Comparison of ENCODE assay signal across 14 cellular contexts in genomic region chr2:55421326-55421725, GRCh38. TPM values are rescaled to one million over a fixed set of nuclear protein-coding genes. Genes with fewer than 3 reads are reported as not detected.
DNase-seq lines count a peak whose midpoint lies in the region; ATAC-seq and TF ChIP-seq lines count a peak whose summit lies in the region.
"Had no signal": no experiment of that assay in that cellular context is flagged by ENCODE, and none has a peak within 500 bp of the region (broad histone marks: within the 10 kb centered on the region; RNA-seq: fewer than 3 reads in every experiment).

No MANE protein-coding gene starts in this region.

- H3K27me3 ChIP-seq in PC-9 (ENCODE audit: insufficient read depth, low read depth) = no peaks in the 10 kb centered on the region
- H3K27me3 ChIP-seq: body of pancreas, gastrocnemius medialis had no signal

- H3F3A ChIP-seq in PC-9 (ENCODE audit: insufficient read depth, low read depth) = peaks cover 27% of the 10 kb centered on the region

- H3K9me3 ChIP-seq in PC-9 (ENCODE audit: insufficient read depth, low read depth) = no peaks in the 10 kb centered on the region
- H3K9me3 ChIP-seq: body of pancreas, gastrocnemius medialis had no signal

- no peak overlapping the region for H2AFZ ChIP-seq in PC-9

- H3K36me3 ChIP-seq in PC-9 (ENCODE audit: low read depth) = no peaks in the 10 kb centered on the region
- H3K36me3 ChIP-seq: gastrocnemius medialis had no signal

- no peak overlapping the region for H3K27ac Mint-ChIP-seq in activated naive CD4-positive, alpha-beta T cell treated with anti-CD3 and anti-CD28 coated beads, Interleukin-2, amount 10 ng/mL, durations not matched to agents 7 days and 5 days
- peak overlapping the region; percentile 10 to 59 for H3K27ac Mint-ChIP-seq in effector memory CD8-positive, alpha-beta T cell
- H3K27ac Mint-ChIP-seq in stimulated activated memory B cell treated with anti-CD40 and anti-IgM and Interleukin-4, amounts not matched to agents 10 μg/mL and 1 μg/mL and 100 μg/mL, for 72 hours = peak overlapping the region; percentile 57
- H3K27ac Mint-ChIP-seq: endodermal cell had no signal

- ATAC-seq in effector memory CD8-positive, alpha-beta T cell (replicated peaks) = no peak
- no peak for ATAC-seq in stimulated activated memory B cell treated with anti-CD40 and anti-IgM and Interleukin-4, amounts not matched to agents 10 μg/mL and 1 μg/mL and 100 μg/mL, for 72 hours
- ATAC-seq in Right ventricle myocardium superior (ENCODE audit: poor library complexity) = no peak
- ATAC-seq in HG03442 (IDR thresholded peaks at IDR 0.05; ENCODE audit: unreplicated experiment) = no peak
- ATAC-seq: body of pancreas, gastrocnemius medialis had no signal

- H3K4me3 ChIP-seq in PC-9 = no peak overlapping the region

- H3K4me3 Mint-ChIP-seq in activated naive CD4-positive, alpha-beta T cell treated with anti-CD3 and anti-CD28 coated beads, Interleukin-2, amount 10 ng/mL, durations not matched to agents 7 days and 5 days = peak overlapping the region; percentile 90
- H3K4me3 Mint-ChIP-seq in effector memory CD8-positive, alpha-beta T cell = peak overlapping the region; percentile 56 to 92
- peak overlapping the region; percentile 52 for H3K4me3 Mint-ChIP-seq in stimulated activated memory B cell treated with anti-CD40 and anti-IgM and Interleukin-4, amounts not matched to agents 10 μg/mL and 1 μg/mL and 100 μg/mL, for 72 hours
- H3K4me3 Mint-ChIP-seq: endodermal cell had no signal

- no peaks in the 10 kb centered on the region for H3K36me3 Mint-ChIP-seq in activated naive CD4-positive, alpha-beta T cell treated with anti-CD3 and anti-CD28 coated beads, Interleukin-2, amount 10 ng/mL, durations not matched to agents 7 days and 5 days
- H3K36me3 Mint-ChIP-seq in effector memory CD8-positive, alpha-beta T cell (ENCODE audit: insufficient read depth) = peaks cover 8% of the 10 kb centered on the region
- no peaks in the 10 kb centered on the region for H3K36me3 Mint-ChIP-seq in stimulated activated memory B cell treated with anti-CD40 and anti-IgM and Interleukin-4, amounts not matched to agents 10 μg/mL and 1 μg/mL and 100 μg/mL, for 72 hours

- H3K27me3 Mint-ChIP-seq in activated naive CD4-positive, alpha-beta T cell treated with anti-CD3 and anti-CD28 coated beads, Interleukin-2, amount 10 ng/mL, durations not matched to agents 7 days and 5 days = peaks cover 37% of the 10 kb centered on the region
- peaks cover 13 to 26% of the 10 kb centered on the region in 2 donors for H3K27me3 Mint-ChIP-seq in effector memory CD8-positive, alpha-beta T cell
- H3K27me3 Mint-ChIP-seq in stimulated activated memory B cell treated with anti-CD40 and anti-IgM and Interleukin-4, amounts not matched to agents 10 μg/mL and 1 μg/mL and 100 μg/mL, for 72 hours = peaks cover 15% of the 10 kb centered on the region

- H3K9me2 ChIP-seq in PC-9 (ENCODE audit: insufficient read depth) = no peaks in the 10 kb centered on the region

- H4K20me1 ChIP-seq in PC-9 (ENCODE audit: insufficient read depth) = no peaks in the 10 kb centered on the region

- POLR2A ChIA-PET in PC-9 (lab: Charles Lee; ENCODE audit: unreplicated experiment) = no interaction called here

- BruUV-seq in PC-9 (replicated peaks; lab: Mats Ljungman, UMichigan) = no TSS peak

- TF ChIP-seq CTCF in PC-9 (conservative IDR thresholded peaks at IDR 0.05) = no peak

- peaks cover 34% of the 10 kb centered on the region for H3K4me1 Mint-ChIP-seq in activated naive CD4-positive, alpha-beta T cell treated with anti-CD3 and anti-CD28 coated beads, Interleukin-2, amount 10 ng/mL, durations not matched to agents 7 days and 5 days
- H3K4me1 Mint-ChIP-seq in effector memory CD8-positive, alpha-beta T cell (ENCODE audit: low read depth in 2 of 2) = peaks cover 12 to 29% of the 10 kb centered on the region in 2 donors
- peaks cover 30% of the 10 kb centered on the region for H3K4me1 Mint-ChIP-seq in stimulated activated memory B cell treated with anti-CD40 and anti-IgM and Interleukin-4, amounts not matched to agents 10 μg/mL and 1 μg/mL and 100 μg/mL, for 72 hours

- DNase-seq in activated naive CD4-positive, alpha-beta T cell treated with anti-CD3 and anti-CD28 coated beads, Interleukin-2, amount 10 ng/mL, durations not matched to agents 7 days and 5 days = no peak
- no peak for DNase-seq in activated naive CD4-positive, alpha-beta T cell (lab: John Stamatoyannopoulos, UW)
- DNase-seq in PC-9 (no peak), inferior parietal cortex (ENCODE audit: extremely low spot score) (no peak), Right ventricle myocardium superior (no peak)
- DNase-seq in effector memory CD8-positive, alpha-beta T cell = no peak
- DNase-seq: activated CD8-positive, alpha-beta memory T cell treated with anti-CD3 and anti-CD28 coated beads, Interleukin-2, amount 50 U/mL, for 48 hours; body of pancreas; endodermal cell; gastrocnemius medialis; NCI-H526; stimulated activated CD4-positive, alpha-beta T cell treated with anti-CD3 and anti-CD28 coated beads, Interleukin-1b, Interleukin-23, amount 100 ng/mL, for 48 hours had no signal

- H3K9me3 Mint-ChIP-seq in activated naive CD4-positive, alpha-beta T cell treated with anti-CD3 and anti-CD28 coated beads, Interleukin-2, amount 10 ng/mL, durations not matched to agents 7 days and 5 days = no peaks in the 10 kb centered on the region
- no peaks in the 10 kb centered on the region for H3K9me3 Mint-ChIP-seq in effector memory CD8-positive, alpha-beta T cell
- H3K9me3 Mint-ChIP-seq in stimulated activated memory B cell treated with anti-CD40 and anti-IgM and Interleukin-4, amounts not matched to agents 10 μg/mL and 1 μg/mL and 100 μg/mL, for 72 hours = no peaks in the 10 kb centered on the region
- H3K9me3 Mint-ChIP-seq: endodermal cell had no signal

- H3K27ac ChIP-seq in PC-9 = no peak overlapping the region
- H3K27ac ChIP-seq: body of pancreas had no signal

- no peaks in the 10 kb centered on the region for H3K79me2 ChIP-seq in PC-9 (ENCODE audit: low read depth)

- H3K4me2 ChIP-seq in PC-9 = peak overlapping the region; percentile 90

- intact Hi-C loops in PC-9 (cut with micrococcal nuclease; ENCODE audit: unreplicated experiment) (loop anchor here (2.0 kb wide), 1 partner anchor 371 kb away; the partner anchor contains the start of gene RTN4), Right ventricle myocardium superior (cut with DNase I) (no loop called here)

- CTCF ChIA-PET in activated naive CD4-positive, alpha-beta T cell treated with anti-CD3 and anti-CD28 coated beads, Interleukin-2, amount 10 ng/mL, durations not matched to agents 7 days and 5 days (lab: Charles Lee) = interaction anchor here (0.7 kb wide), 1 partner anchor 145 kb away, joined by 3 read pairs; no protein-coding TSS in a partner anchor
- CTCF ChIA-PET in PC-9 (lab: Charles Lee) = no interaction called here

- H3K4me1 ChIP-seq in PC-9 (replicated peaks; ENCODE audit: insufficient read depth) = peaks cover 33% of the 10 kb centered on the region

RNA-seq across cellular contexts. Expression of gene CCDC88A, which starts 1.7 kb away (rescaled TPM):
- total RNA-seq in PC-9 (2021) = 12.0 and 12.3 TPM in 2 replicates
- total RNA-seq in Right ventricle myocardium superior = 19.4 TPM
